1 cellular context compared by ENCODE assay signal in genomic region chr12:106976668-106977067, GRCh38.
TF ChIP-seq lines count a peak whose summit lies in the region.

No MANE protein-coding gene starts in this region.

TF ChIP-seq in IMR-90, 13 proteins besides CTCF, POLR2A, EP300 and RAD21 (continued from another document):
- TF ChIP-seq ELK1 (IDR thresholded peaks at IDR 0.05; ENCODE audit: borderline replicate concordance, low read depth, low read length) (no peak), RFX5 (IDR thresholded peaks at IDR 0.05; ENCODE audit: low read depth, low read length) (no peak), MAFK (IDR thresholded peaks at IDR 0.05; ENCODE audit: low read depth, low read length) (no peak), CEBPB (IDR thresholded peaks at IDR 0.05; ENCODE audit: low read depth, low read length) (no peak), MXI1 (IDR thresholded peaks at IDR 0.05; ENCODE audit: borderline replicate concordance, low read depth, low read length) (no peak), FOS (IDR thresholded peaks at IDR 0.05; ENCODE audit: low read depth, low read length) (no peak), CHD1 (IDR thresholded peaks at IDR 0.05; ENCODE audit: low read depth, low read length) (no peak), RCOR1 (IDR thresholded peaks at IDR 0.05; ENCODE audit: insufficient replicate concordance, low read length) (no peak)
